Comparison of ENCODE assay signal across 6 cellular contexts in genomic region chr16:17544304-17544703, GRCh38.
"Had no signal": no experiment of that assay in that cellular context is flagged by ENCODE, and none has a peak within 500 bp of the region (broad histone marks: within the 10 kb centered on the region; RNA-seq: fewer than 3 reads in every experiment).

No MANE protein-coding gene starts in this region.

- DNase-seq: IMR-90, KG1 had no signal

- ATAC-seq: HepG2, K562 had no signal

- H3K4me3 ChIP-seq: K562 had no signal

- H3K4me2 ChIP-seq: KMS-11 had no signal

- H3K27ac ChIP-seq: HL-60, KMS-11 had no signal

- H3K9ac ChIP-seq: KMS-11 had no signal
